Comparison of ENCODE assay signal across 22 cellular contexts in the genomic region with DNA sequence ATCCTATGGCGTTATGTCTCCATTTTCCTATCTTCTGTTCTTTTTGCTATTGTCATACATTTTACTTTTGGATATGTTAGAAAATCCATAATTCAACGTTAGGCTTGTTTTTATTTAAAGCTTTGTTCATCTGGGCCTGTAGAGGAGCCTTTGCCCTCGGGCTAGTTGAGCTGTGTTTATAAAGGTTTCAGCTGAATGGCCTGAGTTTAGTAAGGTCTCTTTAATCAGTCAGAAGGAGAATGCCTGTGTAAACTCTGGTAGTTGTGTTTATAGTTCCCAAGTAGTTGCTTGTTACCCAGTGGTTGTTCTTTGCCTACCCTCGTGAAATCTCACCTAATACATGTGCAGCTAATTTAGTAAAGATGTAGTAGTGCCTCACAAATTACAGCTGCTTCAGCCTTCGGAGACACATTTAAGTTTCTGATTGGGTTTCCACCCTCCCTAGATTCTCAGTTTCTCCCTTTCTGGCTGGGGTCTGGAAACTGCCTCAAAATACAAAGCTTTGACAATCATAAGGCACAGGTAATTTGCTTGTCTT. TPM values are rescaled to one million over a fixed set of nuclear protein-coding genes. Genes with fewer than 3 reads are reported as not detected.
DNase-seq lines count a peak whose midpoint lies in the region; ATAC-seq and TF ChIP-seq lines count a peak whose summit lies in the region.
"Had no signal": no experiment of that assay in that cellular context is flagged by ENCODE, and none has a peak within 500 bp of the region (broad histone marks: within the 10 kb centered on the region; RNA-seq: fewer than 3 reads in every experiment).

No MANE protein-coding gene starts in this region.

- H3K9me3 ChIP-seq in SJSA1 (replicated peaks) (no peaks in the 10 kb centered on the region), osteoblast (ENCODE audit: low read depth, low read length) (no peaks in the 10 kb centered on the region)
- H3K9me3 ChIP-seq: colonic mucosa, prostate gland, tibial nerve had no signal

- no peaks in the 10 kb centered on the region for H3K9me3 Mint-ChIP-seq in activated T-cell treated with anti-CD3 and anti-CD28 coated beads, Interleukin-2, amount 50 U/mL, for 72 hours
- peaks cover 7% of the 10 kb centered on the region for H3K9me3 Mint-ChIP-seq in type B pancreatic cell
- H3K9me3 Mint-ChIP-seq: nephron; stimulated activated memory B cell treated with anti-CD40 and anti-IgM and Interleukin-4, amounts not matched to agents 10 μg/mL and 1 μg/mL and 100 μg/mL, for 72 hours; T-helper 2 cell treated with Interferon-gamma antibody and Interleukin-4, amounts not matched to agents 5 μg/mL and 100 μg/mL, for 36 hours had no signal

- ATAC-seq in activated T-cell treated with anti-CD3 and anti-CD28 coated beads, Interleukin-2, amount 50 U/mL, for 72 hours (replicated peaks in 1 of 2) = no peak
- ATAC-seq in HG03025 (IDR thresholded peaks at IDR 0.05; ENCODE audit: low FRiP score, unreplicated experiment) = no peak
- ATAC-seq: activated CD4-positive, alpha-beta T cell treated with anti-CD3 and anti-CD28 coated beads for 36 hours; stimulated activated memory B cell treated with anti-CD40 and anti-IgM and Interleukin-4, amounts not matched to agents 10 μg/mL and 1 μg/mL and 100 μg/mL, for 72 hours had no signal

- H3K36me3 ChIP-seq in SJSA1 (no peaks in the 10 kb centered on the region), osteoblast (ENCODE audit: insufficient read depth, low read length) (no peaks in the 10 kb centered on the region)
- H3K36me3 ChIP-seq: colonic mucosa, prostate gland, tibial nerve had no signal

- peaks cover 64% of the 10 kb centered on the region for H4K20me1 ChIP-seq in osteoblast (ENCODE audit: insufficient read depth, low read length)

- H3K4me3 Mint-ChIP-seq in activated T-cell treated with anti-CD3 and anti-CD28 coated beads, Interleukin-2, amount 50 U/mL, for 72 hours = no peak overlapping the region
- peak overlapping the region; percentile 44 for H3K4me3 Mint-ChIP-seq in type B pancreatic cell
- H3K4me3 Mint-ChIP-seq: activated CD4-positive, alpha-beta T cell treated with anti-CD3 and anti-CD28 coated beads for 36 hours; CD14-positive monocyte; nephron; stimulated activated memory B cell treated with anti-CD40 and anti-IgM and Interleukin-4, amounts not matched to agents 10 μg/mL and 1 μg/mL and 100 μg/mL, for 72 hours; T-helper 2 cell treated with Interferon-gamma antibody and Interleukin-4, amounts not matched to agents 5 μg/mL and 100 μg/mL, for 36 hours had no signal

- peak overlapping the region; percentile 86 for H3K27ac Mint-ChIP-seq in activated T-cell treated with anti-CD3 and anti-CD28 coated beads, Interleukin-2, amount 50 U/mL, for 72 hours
- H3K27ac Mint-ChIP-seq in type B pancreatic cell = peak overlapping the region; percentile 46
- H3K27ac Mint-ChIP-seq: activated CD4-positive, alpha-beta T cell treated with anti-CD3 and anti-CD28 coated beads for 36 hours; stimulated activated memory B cell treated with anti-CD40 and anti-IgM and Interleukin-4, amounts not matched to agents 10 μg/mL and 1 μg/mL and 100 μg/mL, for 72 hours; T-helper 2 cell treated with Interferon-gamma antibody and Interleukin-4, amounts not matched to agents 5 μg/mL and 100 μg/mL, for 36 hours had no signal

- H3K4me2 ChIP-seq in osteoblast (ENCODE audit: insufficient read depth, low read length) = no peak overlapping the region

- DNase-seq in activated T-cell treated with anti-CD3 and anti-CD28 coated beads, Interleukin-2, amount 50 U/mL, for 72 hours = no peak
- DNase-seq in activated T-cell treated with anti-CD3 and anti-CD28 coated beads for 4 hours = no peak
- peak; percentile 44 to 55 for DNase-seq in SJSA1 (ENCODE audit: low read depth in 1 of 2, low spot score in 2 of 2)
- DNase-seq in iPS-NIHi7 (ENCODE audit: extremely low spot score) = peak; percentile 10
- DNase-seq in type B pancreatic cell (ENCODE audit: extremely low spot score, unreplicated experiment) = no peak
- DNase-seq in NCI-H82 treated with DMSO at 0.1 percent for 48 hours (lab: John Stamatoyannopoulos, UW; ENCODE audit: unreplicated experiment) = no peak
- no peak for DNase-seq in osteoblast (ENCODE audit: insufficient read length, low spot score, missing footprints)
- DNase-seq: activated CD4-positive, alpha-beta T cell treated with anti-CD3 and anti-CD28 coated beads for 36 hours; activated naive CD4-positive, alpha-beta T cell; colonic mucosa; DMS53; NCI-H1694; SHP77 treated with DMSO at 0.1 percent for 48 hours; stimulated activated CD4-positive, alpha-beta T cell treated with anti-CD3 and anti-CD28 coated beads, Interleukin-12 subunit alpha, Interleukin-12 subunit beta, amount 100 ng/mL, for 4 hours had no signal

- no peaks in the 10 kb centered on the region for H3K27me3 Mint-ChIP-seq in activated T-cell treated with anti-CD3 and anti-CD28 coated beads, Interleukin-2, amount 50 U/mL, for 72 hours (ENCODE audit: low read depth)
- H3K27me3 Mint-ChIP-seq in type B pancreatic cell = no peaks in the 10 kb centered on the region
- H3K27me3 Mint-ChIP-seq: activated CD4-positive, alpha-beta T cell treated with anti-CD3 and anti-CD28 coated beads for 36 hours; stimulated activated memory B cell treated with anti-CD40 and anti-IgM and Interleukin-4, amounts not matched to agents 10 μg/mL and 1 μg/mL and 100 μg/mL, for 72 hours had no signal

- H3K36me3 Mint-ChIP-seq in activated T-cell treated with anti-CD3 and anti-CD28 coated beads, Interleukin-2, amount 50 U/mL, for 72 hours (ENCODE audit: insufficient read depth in 2 of 2) = no peaks in the 10 kb centered on the region
- H3K36me3 Mint-ChIP-seq in type B pancreatic cell = peaks cover 3% of the 10 kb centered on the region
- H3K36me3 Mint-ChIP-seq: stimulated activated memory B cell treated with anti-CD40 and anti-IgM and Interleukin-4, amounts not matched to agents 10 μg/mL and 1 μg/mL and 100 μg/mL, for 72 hours had no signal

- peaks cover 53% of the 10 kb centered on the region for H3K4me1 Mint-ChIP-seq in activated T-cell treated with anti-CD3 and anti-CD28 coated beads, Interleukin-2, amount 50 U/mL, for 72 hours (ENCODE audit: low read depth)
- H3K4me1 Mint-ChIP-seq in type B pancreatic cell (ENCODE audit: unreplicated experiment) = peaks cover 29% of the 10 kb centered on the region

- peaks cover 81% of the 10 kb centered on the region for H3K4me1 ChIP-seq in SJSA1 (replicated peaks)
- H3K4me1 ChIP-seq in osteoblast (ENCODE audit: insufficient read depth, low read length) = peaks cover 33% of the 10 kb centered on the region

- TF ChIP-seq CTCF in type B pancreatic cell (conservative IDR thresholded peaks at IDR 0.05) (no peak), osteoblast (IDR thresholded peaks at IDR 0.05; ENCODE audit: extremely low read depth, low read depth, low read length) (no peak)

- 0 out of 2 replicates have a peak overlapping the region, but pooled peaks have one; percentile 0 for H3K27ac ChIP-seq in SJSA1
- no peak overlapping the region for H3K27ac ChIP-seq in osteoblast (ENCODE audit: low read depth, low read length)
- H3K27ac ChIP-seq: colonic mucosa, prostate gland had no signal

- peaks cover 84% of the 10 kb centered on the region for H3K79me2 ChIP-seq in osteoblast (ENCODE audit: insufficient read depth, low read length)

- H2AFZ ChIP-seq in osteoblast (ENCODE audit: low read length) = no peak overlapping the region

- no peaks in the 10 kb centered on the region for H3K27me3 ChIP-seq in SJSA1 (replicated peaks)
- no peaks in the 10 kb centered on the region for H3K27me3 ChIP-seq in osteoblast (ENCODE audit: insufficient read depth, low read length)
- H3K27me3 ChIP-seq: colonic mucosa, tibial nerve had no signal

- no peak overlapping the region for H3K4me3 ChIP-seq in SJSA1
- H3K4me3 ChIP-seq in osteoblast (ENCODE audit: insufficient read depth, low read length) = no peak overlapping the region
- H3K4me3 ChIP-seq: colonic mucosa, lung, prostate gland, tibial nerve had no signal

RNA-seq across cellular contexts. Expression of gene MTMR3, which starts 33.1 kb away (rescaled TPM):
- 10 to 100 TPM; 37.8 to 40.7 TPM for total RNA-seq in activated T-cell treated with anti-CD3 and anti-CD28 coated beads, Interleukin-2, amount 50 U/mL, for 72 hours
- 25.6 and 26.4 TPM in 2 replicates for total RNA-seq in SJSA1 (2014; rRNA removed; shearing (Covaris generic))
- total RNA-seq in type B pancreatic cell (ENCODE audit: low replicate concordance) = 50.2 and 54.3 TPM in 2 replicates
- total RNA-seq in osteoblast = 36.5 and 36.9 TPM in 2 replicates

Comparison
In these comparisons a context has a peak if more than half of its experiments do, and no peak if none do; other contexts are left out.
1. DNase-seq: peak in SJSA1 (2 of 2) and iPS-NIHi7 (single experiment); none in activated T-cell treated with anti-CD3 and anti-CD28 coated beads, Interleukin-2, amount 50 U/mL, for 72 hours (0 of 2), activated T-cell treated with anti-CD3 and anti-CD28 coated beads for 4 hours (single experiment), type B pancreatic cell (single experiment), NCI-H82 treated with DMSO at 0.1 percent for 48 hours (single experiment) and osteoblast (single experiment).